ENCODE assay signal across 14 cellular contexts in the genomic region with DNA sequence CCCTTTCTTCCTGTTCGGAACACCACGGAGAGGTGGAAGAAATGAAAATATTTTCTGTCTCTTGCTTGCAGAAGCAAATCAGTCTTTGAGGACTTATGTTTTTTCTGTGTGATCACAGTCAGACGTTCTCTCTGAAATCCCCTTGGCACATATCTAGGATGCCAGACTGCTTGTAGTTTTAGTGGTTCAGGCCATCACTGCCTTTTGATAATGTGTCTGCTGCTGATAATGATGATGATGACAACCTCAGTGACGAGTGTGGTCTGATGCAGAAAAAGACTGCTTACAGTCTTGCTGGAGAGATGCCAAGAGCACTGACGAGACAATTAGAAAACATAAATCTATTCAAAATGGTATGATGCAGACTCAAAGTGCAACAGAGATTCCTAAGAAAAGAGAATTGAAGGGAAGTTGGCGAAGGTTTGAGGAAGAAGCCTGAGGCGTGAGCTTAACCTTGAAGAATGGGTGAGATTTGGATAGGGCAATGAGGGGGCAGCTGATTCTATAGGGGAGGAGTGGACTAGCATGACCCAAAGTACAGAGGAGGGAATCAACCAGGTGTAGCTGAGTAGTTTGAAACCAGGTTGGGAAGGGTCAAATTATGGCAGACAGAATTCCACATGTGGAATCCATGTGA. TPM values are rescaled to one million over a fixed set of nuclear protein-coding genes. Genes with fewer than 3 reads are reported as not detected.
A peak's percentile ranks its signal among the peaks of the same experiment; 100 is the strongest.
DNase-seq lines count a peak whose midpoint lies in the region; ATAC-seq and TF ChIP-seq lines count a peak whose summit lies in the region.
"Had no signal": no experiment of that assay in that cellular context is flagged by ENCODE, and none has a peak within 500 bp of the region (broad histone marks: within the 10 kb centered on the region; RNA-seq: fewer than 3 reads in every experiment).

No MANE protein-coding gene starts in this region.

- POLR2A ChIA-PET in A673 (lab: Charles Lee; ENCODE audit: low non-redundant PET): no interaction called here
- POLR2A ChIA-PET in CD8-positive, alpha-beta memory T cell (lab: Charles Lee): no interaction called here
- POLR2A ChIA-PET in activated CD8-positive, alpha-beta T cell treated with anti-CD3 and anti-CD28 coated beads, Interleukin-2, amount 10 ng/mL, durations not matched to agents 7 days and 5 days (lab: Charles Lee): interaction anchor here (0.6 kb wide), 1 partner anchor 58 kb away, joined by 3 read pairs; no protein-coding TSS in a partner anchor

- no peak for TF ChIP-seq POLR2A in uterus (IDR thresholded peaks at IDR 0.05)

- H3K27ac ChIP-seq in A673 (ENCODE audit: low read depth, low read length, poor library complexity, severe bottlenecking): peak overlapping the region; percentile 7
- H3K27ac ChIP-seq in CD8-positive, alpha-beta memory T cell (ENCODE audit: low read depth, low read length): no peak overlapping the region
- no peak overlapping the region for H3K27ac ChIP-seq in uterus
- H3K27ac ChIP-seq: coronary artery, parathyroid adenoma had no signal

- BruUV-seq in A673 (replicated peaks; lab: Mats Ljungman, UMichigan): no TSS peak

- H3K27ac Mint-ChIP-seq in CD8-positive, alpha-beta memory T cell: peak overlapping the region in 5 of 8 donors; percentile 1 to 85 (median 18)
- peak overlapping the region; percentile 6 for H3K27ac Mint-ChIP-seq in activated CD8-positive, alpha-beta T cell treated with anti-CD3 and anti-CD28 coated beads, Interleukin-2, amount 10 ng/mL, durations not matched to agents 7 days and 5 days

- intact Hi-C loops in A673 (cut with micrococcal nuclease; ENCODE audit: unreplicated experiment) (no loop called here), uterus (cut with DNase I; ENCODE audit: low total_unique reads) (no loop called here)

- H3K4me1 Mint-ChIP-seq in CD8-positive, alpha-beta memory T cell: peaks cover 35 to 55% (median 51%) of the 10 kb centered on the region in 3 donors
- H3K4me1 Mint-ChIP-seq in activated CD8-positive, alpha-beta T cell treated with anti-CD3 and anti-CD28 coated beads, Interleukin-2, amount 10 ng/mL, durations not matched to agents 7 days and 5 days (ENCODE audit: low read depth): peaks cover 60% of the 10 kb centered on the region

- peaks cover 0 to 9% of the 10 kb centered on the region in 2 donors for H3K27me3 Mint-ChIP-seq in CD8-positive, alpha-beta memory T cell
- H3K27me3 Mint-ChIP-seq in activated CD8-positive, alpha-beta T cell treated with anti-CD3 and anti-CD28 coated beads, Interleukin-2, amount 10 ng/mL, durations not matched to agents 7 days and 5 days (ENCODE audit: low read depth): no peaks in the 10 kb centered on the region

- H3K4me1 ChIP-seq in A673 (ENCODE audit: insufficient read depth, low read length, poor library complexity, severe bottlenecking) (peaks cover 3% of the 10 kb centered on the region), uterus (no peaks in the 10 kb centered on the region)
- H3K4me1 ChIP-seq in CD8-positive, alpha-beta memory T cell (ENCODE audit: insufficient read depth, low read length): peaks cover 30% of the 10 kb centered on the region
- H3K4me1 ChIP-seq: Caco-2, parathyroid adenoma had no signal

- H3K9me3 Mint-ChIP-seq in CD8-positive, alpha-beta memory T cell: no peaks in the 10 kb centered on the region
- no peaks in the 10 kb centered on the region for H3K9me3 Mint-ChIP-seq in activated CD8-positive, alpha-beta T cell treated with anti-CD3 and anti-CD28 coated beads, Interleukin-2, amount 10 ng/mL, durations not matched to agents 7 days and 5 days (ENCODE audit: insufficient read depth)

- ATAC-seq in activated CD8-positive, alpha-beta T cell treated with anti-CD3 and anti-CD28 coated beads, Interleukin-2, amount 10 ng/mL, durations not matched to agents 7 days and 5 days: no peak
- ATAC-seq in left lobe of liver: no peak

- H3K4me3 Mint-ChIP-seq in CD8-positive, alpha-beta memory T cell: peak overlapping the region in 1 of 7 donors; percentile 1
- H3K4me3 Mint-ChIP-seq in activated CD8-positive, alpha-beta T cell treated with anti-CD3 and anti-CD28 coated beads, Interleukin-2, amount 10 ng/mL, durations not matched to agents 7 days and 5 days: no peak overlapping the region

- no peaks in the 10 kb centered on the region for H3K9me3 ChIP-seq in A673 (ENCODE audit: low read depth, low read length, poor library complexity, severe bottlenecking)
- H3K9me3 ChIP-seq in CD8-positive, alpha-beta memory T cell (ENCODE audit: low read length): no peaks in the 10 kb centered on the region
- no peaks in the 10 kb centered on the region for H3K9me3 ChIP-seq in uterus
- H3K9me3 ChIP-seq: Caco-2 had no signal

- DNase-seq in A673 (ENCODE audit: low spot score) (peak; percentile 31), fibroblast of pulmonary artery (ENCODE audit: low read depth) (peak; percentile 50), DMS153 treated with DMSO at 0.1 percent for 48 hours (lab: John Stamatoyannopoulos, UW; ENCODE audit: unreplicated experiment) (no peak), uterus (no peak), left lobe of liver (ENCODE audit: low spot score) (no peak), D341Med (ENCODE audit: low spot score) (no peak)
- peak in 1 of 5 donors; percentile 58 for DNase-seq in CD8-positive, alpha-beta memory T cell
- no peak for DNase-seq in activated CD8-positive, alpha-beta T cell treated with anti-CD3 and anti-CD28 coated beads, Interleukin-2, amount 10 ng/mL, durations not matched to agents 7 days and 5 days
- DNase-seq: Caco-2; H7; NCI-H1694 treated with DMSO at 0.1 percent for 48 hours; stimulated activated CD4-positive, alpha-beta T cell treated with anti-CD3 and anti-CD28 coated beads, Interleukin-1b, Interleukin-23, amount 100 ng/mL, for 48 hours had no signal

- H3K36me3 ChIP-seq in A673 (ENCODE audit: insufficient read depth, low read length, poor library complexity, severe bottlenecking): no peaks in the 10 kb centered on the region
- H3K36me3 ChIP-seq in CD8-positive, alpha-beta memory T cell (ENCODE audit: insufficient read depth, low read length): no peaks in the 10 kb centered on the region
- no peaks in the 10 kb centered on the region for H3K36me3 ChIP-seq in uterus

- CTCF ChIA-PET in A673 (lab: Charles Lee): no interaction called here
- CTCF ChIA-PET in CD8-positive, alpha-beta memory T cell (lab: Charles Lee): interaction anchor here (1.2 kb wide), 1 partner anchor 119 kb away, joined by 3 read pairs; no protein-coding TSS in a partner anchor
- CTCF ChIA-PET in activated CD8-positive, alpha-beta T cell treated with anti-CD3 and anti-CD28 coated beads, Interleukin-2, amount 10 ng/mL, durations not matched to agents 7 days and 5 days (lab: Charles Lee): interaction anchor here (0.9 to 2.2 kb wide), 2 partner anchors 12 to 100 kb away, joined by 3 to 6 read pairs; no protein-coding TSS in a partner anchor

- H3K27me3 ChIP-seq in A673 (replicated peaks; ENCODE audit: insufficient read depth, low read depth, low read length, poor library complexity) (no peaks in the 10 kb centered on the region), uterus (no peaks in the 10 kb centered on the region)
- no peaks in the 10 kb centered on the region for H3K27me3 ChIP-seq in CD8-positive, alpha-beta memory T cell (ENCODE audit: insufficient read depth, low read length, poor library complexity, severe bottlenecking)

- peaks cover 6 to 19% (median 7%) of the 10 kb centered on the region in 3 donors for H3K36me3 Mint-ChIP-seq in CD8-positive, alpha-beta memory T cell
- peaks cover 53% of the 10 kb centered on the region for H3K36me3 Mint-ChIP-seq in activated CD8-positive, alpha-beta T cell treated with anti-CD3 and anti-CD28 coated beads, Interleukin-2, amount 10 ng/mL, durations not matched to agents 7 days and 5 days (ENCODE audit: low read depth)

- no peak overlapping the region for H3K4me3 ChIP-seq in A673 (ENCODE audit: low read depth, low read length, poor library complexity, severe bottlenecking)
- H3K4me3 ChIP-seq in CD8-positive, alpha-beta memory T cell (ENCODE audit: low read length): no peak overlapping the region
- no peak overlapping the region for H3K4me3 ChIP-seq in fibroblast of pulmonary artery (replicated peaks; ENCODE audit: low read depth, low read length)
- H3K4me3 ChIP-seq in uterus: no peak overlapping the region
- H3K4me3 ChIP-seq: coronary artery had no signal

- TF ChIP-seq CTCF in A673 (conservative IDR thresholded peaks at IDR 0.05; ENCODE audit: low read depth, low read length) (no peak), fibroblast of pulmonary artery (IDR thresholded peaks at IDR 0.05; ENCODE audit: low read length, missing control alignments) (no peak), uterus (IDR thresholded peaks at IDR 0.05) (no peak)

RNA-seq across cellular contexts. Expression of gene RAB33A, which starts 7.9 kb away (rescaled TPM):
- total RNA-seq in A673 (2021): 4.8 and 6.2 TPM in 2 replicates
- 10 to 100 TPM in 1 of 2 experiments, 1 to 10 TPM in 1; 9.0 to 10.6 TPM for total RNA-seq in CD8-positive, alpha-beta memory T cell
- polyA plus RNA-seq in CD8-positive, alpha-beta memory T cell: 11.0 TPM
- total RNA-seq in activated CD8-positive, alpha-beta T cell treated with anti-CD3 and anti-CD28 coated beads, Interleukin-2, amount 10 ng/mL, durations not matched to agents 7 days and 5 days: 10 to 100 TPM; 31.6 to 32.7 TPM
- 1 to 10 TPM in 3 of 4 donors, not detected in 1; 1.5 to 3.0 (median 1.8) TPM for total RNA-seq in uterus
- total RNA-seq in left lobe of liver: 0.15 TPM
- total RNA-seq: Caco-2, H7 had no signal

RNA-seq across cellular contexts. Expression of gene AIFM1, which starts 14.1 kb away (rescaled TPM):
- total RNA-seq in A673 (2021): 69.4 and 71.1 TPM in 2 replicates
- total RNA-seq in CD8-positive, alpha-beta memory T cell: 10 to 100 TPM; 57.7 to 58.2 TPM
- 34.8 TPM for polyA plus RNA-seq in CD8-positive, alpha-beta memory T cell
- 10 to 100 TPM; 43.4 to 47.6 TPM for total RNA-seq in activated CD8-positive, alpha-beta T cell treated with anti-CD3 and anti-CD28 coated beads, Interleukin-2, amount 10 ng/mL, durations not matched to agents 7 days and 5 days
- 10 to 100 TPM in 3 of 4 donors, 1 to 10 TPM in 1; 7.7 to 21.2 (median 19.1) TPM for total RNA-seq in uterus
- 89.5 TPM for total RNA-seq in left lobe of liver

Comparison
In these comparisons a context has a peak if more than half of its experiments do, and no peak if none do; other contexts are left out.
1. DNase-seq: peak in A673 (single experiment) and fibroblast of pulmonary artery (single experiment); none in activated CD8-positive, alpha-beta T cell treated with anti-CD3 and anti-CD28 coated beads, Interleukin-2, amount 10 ng/mL, durations not matched to agents 7 days and 5 days (single experiment), DMS153 treated with DMSO at 0.1 percent for 48 hours (single experiment), uterus (0 of 2), left lobe of liver (single experiment) and D341Med (single experiment).